Comparison of ENCODE assay signal across 1 cellular context in genomic region chr1:232943679-232944252, GRCh38.
TF ChIP-seq lines count a peak whose summit lies in the region.

No MANE protein-coding gene starts in this region.

TF ChIP-seq in GM12878, 131 proteins besides CTCF, POLR2A, EP300 and RAD21 (continued from another document):
- TF ChIP-seq REST (IDR thresholded peaks at IDR 0.05; ENCODE audit: low read depth, low read length): no peak
- peak in 1 of 2 experiments; percentile 24; a peak in 2 of 4 replicates for TF ChIP-seq IKZF2 (IDR thresholded peaks at IDR 0.05)
- TF ChIP-seq TCF3 (IDR thresholded peaks at IDR 0.05; ENCODE audit: borderline replicate concordance, insufficient read depth, low read depth, low read length): 0 out of 2 replicates have a peak, but pooled peaks have one; percentile 18
- no peak for TF ChIP-seq ZNF592 (IDR thresholded peaks at IDR 0.05)
- TF ChIP-seq GABPA (IDR thresholded peaks at IDR 0.05; ENCODE audit: low read depth): no peak
- peak; percentile 42; the same call in 1 of the 2 replicates for TF ChIP-seq MEF2A (IDR thresholded peaks at IDR 0.05; ENCODE audit: insufficient read depth, low read depth, low read length)
- TF ChIP-seq ZNF384 (IDR thresholded peaks at IDR 0.05; ENCODE audit: borderline replicate concordance, low read depth, low read length): no peak
- no peak for TF ChIP-seq NR2C1 (IDR thresholded peaks at IDR 0.05)
- no peak for TF ChIP-seq IRF4 (IDR thresholded peaks at IDR 0.05; ENCODE audit: low read depth, low read length)
- TF ChIP-seq BACH1 (IDR thresholded peaks at IDR 0.05; ENCODE audit: borderline replicate concordance): no peak
- no peak for TF ChIP-seq KDM1A (IDR thresholded peaks at IDR 0.05; ENCODE audit: borderline replicate concordance)
- no peak for TF ChIP-seq PAX8 (IDR thresholded peaks at IDR 0.05)
- TF ChIP-seq ATF3 (IDR thresholded peaks at IDR 0.05; ENCODE audit: borderline replicate concordance, extremely low read depth, low read depth, low read length): no peak
- TF ChIP-seq POLR2AphosphoS5 (IDR thresholded peaks at IDR 0.05; ENCODE audit: low read length): no peak
- no peak for TF ChIP-seq SIX5 (IDR thresholded peaks at IDR 0.05; ENCODE audit: low read depth, low read length, severe bottlenecking)
- TF ChIP-seq PRDM15 (CRISPR knock-in tag; IDR thresholded peaks at IDR 0.05): no peak
- TF ChIP-seq CEBPZ (IDR thresholded peaks at IDR 0.05; ENCODE audit: low read depth, low read length): no peak
- TF ChIP-seq RFX5 (IDR thresholded peaks at IDR 0.05; ENCODE audit: low read depth, low read length): no peak
- TF ChIP-seq BMI1 (IDR thresholded peaks at IDR 0.05; ENCODE audit: borderline replicate concordance): no peak
- no peak for TF ChIP-seq MYC (IDR thresholded peaks at IDR 0.05; ENCODE audit: insufficient read depth, insufficient read length, insufficient replicate concordance, low read length, severe bottlenecking)
- TF ChIP-seq ZNF274 (IDR thresholded peaks at IDR 0.05; ENCODE audit: insufficient read depth, insufficient read length): no peak
- no peak for TF ChIP-seq RCOR1 (conservative IDR thresholded peaks at IDR 0.05; ENCODE audit: low read depth, low read length)
- TF ChIP-seq NRF1 (conservative IDR thresholded peaks at IDR 0.05; ENCODE audit: low read depth, low read length): no peak
